ENCODE assay signal across 16 cellular contexts in genomic region chr15:96264351-96264798, GRCh38.
DNase-seq lines count a peak whose midpoint lies in the region; ATAC-seq, FAIRE-seq and TF ChIP-seq lines count a peak whose summit lies in the region.
"Had no signal": no experiment of that assay in that cellular context is flagged by ENCODE, and none has a peak within 500 bp of the region (broad histone marks: within the 10 kb centered on the region; RNA-seq: fewer than 3 reads in every experiment).

No MANE protein-coding gene starts in this region.

- no peak overlapping the region for H3K4me3 ChIP-seq in A549
- no peak overlapping the region for H3K4me3 ChIP-seq in endodermal cell (ENCODE audit: low read length)
- no peak overlapping the region for H3K4me3 ChIP-seq in mesodermal cell (ENCODE audit: extremely low read depth, insufficient read depth, low read length, poor library complexity, severe bottlenecking)
- H3K4me3 ChIP-seq: suprapubic skin had no signal

- no peaks in the 10 kb centered on the region for H3K27me3 Mint-ChIP-seq in endodermal cell (ENCODE audit: insufficient read depth)
- no peaks in the 10 kb centered on the region for H3K27me3 Mint-ChIP-seq in activated CD4-positive, alpha-beta T cell treated with anti-CD3 and anti-CD28 coated beads, Interleukin-2, amount 10 ng/mL, durations not matched to agents 24 days and 14 days
- peaks cover 0 to 3% of the 10 kb centered on the region in 2 donors for H3K27me3 Mint-ChIP-seq in T-cell
- H3K27me3 Mint-ChIP-seq: activated CD4-positive, alpha-beta memory T cell treated with anti-CD3 and anti-CD28 coated beads, Interleukin-2, amount 10 ng/mL, durations not matched to agents 7 days and 5 days had no signal

- no peak overlapping the region for H3K4me3 Mint-ChIP-seq in endodermal cell
- H3K4me3 Mint-ChIP-seq in activated CD4-positive, alpha-beta T cell treated with anti-CD3 and anti-CD28 coated beads, Interleukin-2, amount 10 ng/mL, durations not matched to agents 24 days and 14 days, result no peak overlapping the region
- H3K4me3 Mint-ChIP-seq in T-cell, result no peak overlapping the region
- H3K4me3 Mint-ChIP-seq: activated CD4-positive, alpha-beta memory T cell treated with anti-CD3 and anti-CD28 coated beads, Interleukin-2, amount 10 ng/mL, durations not matched to agents 7 days and 5 days had no signal

- H3K4me1 Mint-ChIP-seq in endodermal cell (peaks cover 20% of the 10 kb centered on the region), T-cell (no peaks in the 10 kb centered on the region)
- no peaks in the 10 kb centered on the region for H3K4me1 Mint-ChIP-seq in activated CD4-positive, alpha-beta T cell treated with anti-CD3 and anti-CD28 coated beads, Interleukin-2, amount 10 ng/mL, durations not matched to agents 24 days and 14 days
- H3K4me1 Mint-ChIP-seq: activated CD4-positive, alpha-beta memory T cell treated with anti-CD3 and anti-CD28 coated beads, Interleukin-2, amount 10 ng/mL, durations not matched to agents 7 days and 5 days had no signal

- H3K9me3 Mint-ChIP-seq in endodermal cell (no peaks in the 10 kb centered on the region), T-cell (no peaks in the 10 kb centered on the region)
- H3K9me3 Mint-ChIP-seq in activated CD4-positive, alpha-beta T cell treated with anti-CD3 and anti-CD28 coated beads, Interleukin-2, amount 10 ng/mL, durations not matched to agents 24 days and 14 days, result no peaks in the 10 kb centered on the region
- H3K9me3 Mint-ChIP-seq: activated CD4-positive, alpha-beta memory T cell treated with anti-CD3 and anti-CD28 coated beads, Interleukin-2, amount 10 ng/mL, durations not matched to agents 7 days and 5 days had no signal

- no peaks in the 10 kb centered on the region for H3K36me3 Mint-ChIP-seq in endodermal cell (ENCODE audit: low read depth)
- H3K36me3 Mint-ChIP-seq in activated CD4-positive, alpha-beta T cell treated with anti-CD3 and anti-CD28 coated beads, Interleukin-2, amount 10 ng/mL, durations not matched to agents 24 days and 14 days (ENCODE audit: low read depth), result no peaks in the 10 kb centered on the region
- H3K36me3 Mint-ChIP-seq in T-cell, result no peaks in the 10 kb centered on the region

- H3K36me3 ChIP-seq in endodermal cell (ENCODE audit: control insufficient read depth, insufficient read depth, low read length) (no peaks in the 10 kb centered on the region), mesodermal cell (ENCODE audit: control insufficient read depth, insufficient read depth, low read length) (no peaks in the 10 kb centered on the region)
- H3K36me3 ChIP-seq: suprapubic skin had no signal

- H3K27ac ChIP-seq in A549 (peak overlapping the region; percentile 27 to 48; a peak in 4 of 6 replicates), endodermal cell (ENCODE audit: low read depth, low read length) (peak overlapping the region; percentile 34), mesodermal cell (ENCODE audit: low read depth, low read length, severe bottlenecking) (peak overlapping the region; percentile 91)
- H3K27ac ChIP-seq: suprapubic skin had no signal

- H3K9me3 ChIP-seq in A549 (no peaks in the 10 kb centered on the region), endodermal cell (ENCODE audit: control insufficient read depth, low read length) (no peaks in the 10 kb centered on the region), mesodermal cell (ENCODE audit: control insufficient read depth, low read length) (no peaks in the 10 kb centered on the region)
- H3K9me3 ChIP-seq: suprapubic skin had no signal

- peaks cover 63% of the 10 kb centered on the region for H3K4me1 ChIP-seq in A549
- H3K4me1 ChIP-seq in endodermal cell (ENCODE audit: control insufficient read depth, insufficient read depth, low read length), result peaks cover 7% of the 10 kb centered on the region
- H3K4me1 ChIP-seq in mesodermal cell (ENCODE audit: control insufficient read depth, insufficient read depth, low read length, poor library complexity, severe bottlenecking), result peaks cover 23% of the 10 kb centered on the region
- H3K4me1 ChIP-seq: suprapubic skin had no signal

- H3K9ac ChIP-seq in endodermal cell (ENCODE audit: extremely low read depth, low read length, poor library complexity, severe bottlenecking), result no peak overlapping the region

- H3K4me2 ChIP-seq in A549, result peak overlapping the region; percentile 63

- FAIRE-seq in A549 (lab: Jason Lieb, UNC), result no peak
- FAIRE-seq: A204.1 had no signal

- no peak for TF ChIP-seq CTCF in A549 (IDR thresholded peaks at IDR 0.05)
- no peak for TF ChIP-seq CTCF in endodermal cell (conservative IDR thresholded peaks at IDR 0.05)

- no peak overlapping the region for H3K27ac Mint-ChIP-seq in endodermal cell
- H3K27ac Mint-ChIP-seq in activated CD4-positive, alpha-beta T cell treated with anti-CD3 and anti-CD28 coated beads, Interleukin-2, amount 10 ng/mL, durations not matched to agents 24 days and 14 days, result no peak overlapping the region
- no peak overlapping the region for H3K27ac Mint-ChIP-seq in T-cell
- H3K27ac Mint-ChIP-seq: activated CD4-positive, alpha-beta memory T cell treated with anti-CD3 and anti-CD28 coated beads, Interleukin-2, amount 10 ng/mL, durations not matched to agents 7 days and 5 days had no signal

- WGBS in A549 (ENCODE audit: missing lambda C conversion rate), result 47% methylated on average over 1 of the region's 1 CpG
- WGBS in endodermal cell (ENCODE audit: insufficient coverage in 1 of 2, insufficient read length in 1 of 2), 2 experiments, result 75 to 87% methylated on average over 1 of the region's 1 CpG
- WGBS in mesodermal cell (ENCODE audit: insufficient coverage in 2 of 2), 2 experiments, result no CpG with 5 or more reads among the region's 1 CpG

- no peaks in the 10 kb centered on the region for H3K27me3 ChIP-seq in endodermal cell (ENCODE audit: control insufficient read depth, insufficient read depth, low read length, poor library complexity, severe bottlenecking)
- H3K27me3 ChIP-seq: suprapubic skin had no signal

- TF ChIP-seq POLR2A in A549 (IDR thresholded peaks at IDR 0.05; ENCODE audit: low read length), result no peak

- no peak for TF ChIP-seq RAD21 in A549 (conservative IDR thresholded peaks at IDR 0.05 in 1 of 2, IDR thresholded peaks at IDR 0.05 in 1 of 2)

- POLR2A ChIA-PET in A549 (lab: Yijun Ruan, JAX), result no interaction called here
- POLR2A ChIA-PET in T-cell (lab: Charles Lee), result no interaction called here

- peak in 1 of 2 experiments; percentile 16 for DNase-seq in A549 (ENCODE audit: low read depth in 1 of 2, low spot score in 1 of 2)
- DNase-seq in M059J (ENCODE audit: low read depth), result peak; percentile 33
- no peak for DNase-seq in endodermal cell
- no peak for DNase-seq in NCI-H1694 treated with DMSO at 0.1 percent for 48 hours (lab: John Stamatoyannopoulos, UW)
- DNase-seq in activated CD4-positive, alpha-beta T cell treated with anti-CD3 and anti-CD28 coated beads, Interleukin-2, amount 10 ng/mL, durations not matched to agents 24 days and 14 days, result no peak
- no peak for DNase-seq in T-cell
- DNase-seq: activated CD4-positive, alpha-beta memory T cell treated with anti-CD3 and anti-CD28 coated beads, Interleukin-2, amount 10 ng/mL, durations not matched to agents 7 days and 5 days; activated effector memory CD4-positive, alpha-beta T cell treated with anti-CD3 and anti-CD28 coated beads, Interleukin-2, amount 50 U/mL, for 16 hours; effector CD4-positive, alpha-beta T cell; NCI-H1417; NCI-H524; stimulated activated CD4-positive, alpha-beta T cell treated with anti-CD3 and anti-CD28 coated beads, Interleukin-12 subunit alpha, Interleukin-12 subunit beta, amount 100 ng/mL, for 4 hours had no signal

- TF ChIP-seq EP300 in A549 (IDR thresholded peaks at IDR 0.05), result no peak

- ATAC-seq in A549 (peak; percentile 20 to 50; a peak in 4 of 6 replicates), HG02588 (IDR thresholded peaks at IDR 0.05; ENCODE audit: unreplicated experiment) (no peak), T-cell (replicated peaks in 1 of 4) (no peak)

- CTCF ChIA-PET in A549 (lab: Yijun Ruan, JAX) (interaction anchor here (1.0 kb wide), 1 partner anchor 451 kb away, joined by 3 read pairs; no protein-coding TSS in a partner anchor), T-cell (lab: Charles Lee) (interaction anchor here in 1 of 2 donors (0.6 kb wide), 1 partner anchor 26 kb away, joined by 8 read pairs; no protein-coding TSS in a partner anchor)

- intact Hi-C loops in activated CD4-positive, alpha-beta T cell treated with anti-CD3 and anti-CD28 coated beads, Interleukin-2, amount 10 ng/mL, durations not matched to agents 24 days and 14 days (cut with micrococcal nuclease), result no loop called here

TF ChIP-seq in A549, 52 proteins besides CTCF, POLR2A, EP300 and RAD21:
- TF ChIP-seq SREBF2 (IDR thresholded peaks at IDR 0.05) (no peak), CEBPB (IDR thresholded peaks at IDR 0.05) (peak; percentile 33 to 74; a peak in 3 of 4 replicates)

Comparison
In these comparisons a context has a peak if more than half of its experiments do, and no peak if none do; other contexts are left out.
1. ATAC-seq: peak in A549 (2 of 2); none in HG02588 (single experiment) and T-cell (0 of 4).
2. H3K27ac ChIP-seq: peak in every context shown above with its lines; median percentile 91 in mesodermal cell; 38 in A549; 34 in endodermal cell.